In genomic region chr3:14438262-14438661, GRCh38 we compare ENCODE assay signal across 17 cellular contexts.
"Had no signal": no experiment of that assay in that cellular context is flagged by ENCODE, and none has a peak within 500 bp of the region (broad histone marks: within the 10 kb centered on the region; RNA-seq: fewer than 3 reads in every experiment).

No MANE protein-coding gene starts in this region.

- ATAC-seq: activated T-cell treated with anti-CD3 and anti-CD28 coated beads, Interleukin-2, amount 50 U/mL, for 72 hours; gastrocnemius medialis; heart right ventricle had no signal

- H2AFZ ChIP-seq: neural progenitor cell had no signal

- H3K4me3 ChIP-seq: gastrocnemius medialis, heart right ventricle, lung, neural progenitor cell, pancreas, sigmoid colon, SK-N-MC, tibial nerve had no signal

- H3K9me3 ChIP-seq: gastrocnemius medialis, heart right ventricle, pancreas, sigmoid colon, tibial nerve had no signal

- DNase-seq: activated CD4-positive, alpha-beta T cell treated with anti-CD3 and anti-CD28 coated beads for 48 hours; activated CD8-positive, alpha-beta memory T cell treated with anti-CD3 and anti-CD28 coated beads, Interleukin-2, amount 50 U/mL, for 48 hours; activated naive CD8-positive, alpha-beta T cell treated with anti-CD3 and anti-CD28 coated beads for 36 hours; activated T-cell treated with anti-CD3 and anti-CD28 coated beads, Interleukin-2, amount 50 U/mL, for 72 hours; anterior cingulate cortex; brain microvascular endothelial cell; cortex of kidney; gastrocnemius medialis; heart right ventricle; midbrain; pancreas; sigmoid colon; stimulated activated CD4-positive, alpha-beta T cell treated with anti-CD3 and anti-CD28 coated beads, Interleukin-1b, Interleukin-23, amount 100 ng/mL, for 48 hours had no signal

- H3K27me3 ChIP-seq: brain microvascular endothelial cell, gastrocnemius medialis, neural progenitor cell, pancreas, sigmoid colon, tibial nerve had no signal

- H3K36me3 ChIP-seq: brain microvascular endothelial cell, neural progenitor cell, pancreas, sigmoid colon, tibial nerve had no signal

- H3K4me2 ChIP-seq: neural progenitor cell had no signal

- H3K27ac ChIP-seq: brain microvascular endothelial cell, neural progenitor cell, pancreas, sigmoid colon, SK-N-MC, tibial nerve had no signal

- H3K9ac ChIP-seq: neural progenitor cell had no signal
